ENCODE assay signal across 10 cellular contexts in genomic region chr14:58488550-58488949, GRCh38.
A peak's percentile ranks its signal among the peaks of the same experiment; 100 is the strongest.
DNase-seq lines count a peak whose midpoint lies in the region; ATAC-seq and TF ChIP-seq lines count a peak whose summit lies in the region.
"Had no signal": no experiment of that assay in that cellular context is flagged by ENCODE, and none has a peak within 500 bp of the region (broad histone marks: within the 10 kb centered on the region; RNA-seq: fewer than 3 reads in every experiment).

No MANE protein-coding gene starts in this region.

- DNase-seq in activated naive CD4-positive, alpha-beta T cell treated with anti-CD3 and anti-CD28 coated beads, Interleukin-2, amount 50 U/mL, for 72 hours (ENCODE audit: low spot score in 2 of 2): no peak
- DNase-seq in activated naive CD4-positive, alpha-beta T cell treated with anti-CD3 and anti-CD28 coated beads, Interleukin-2, amount 50 U/mL, for 16 hours: no peak
- DNase-seq in astrocyte of the spinal cord (ENCODE audit: low read depth, low spot score) (peak; percentile 48), skeletal muscle cell (ENCODE audit: low read depth) (peak; percentile 21), psoas muscle (no peak), natural killer cell (no peak), putamen (ENCODE audit: low spot score) (no peak)
- DNase-seq: spleen had no signal

- 0 out of 2 replicates have a peak overlapping the region, but pooled peaks have one; percentile 6 for H3K9ac ChIP-seq in KMS-11

- no peaks in the 10 kb centered on the region for H3K4me1 Mint-ChIP-seq in natural killer cell

- H3K36me3 ChIP-seq in KMS-11 (ENCODE audit: insufficient read depth) (no peaks in the 10 kb centered on the region), psoas muscle (ENCODE audit: insufficient read depth in 1 of 2, low read depth in 1 of 2) (peaks cover 0 to 87% of the 10 kb centered on the region in 2 donors)

- no peak overlapping the region for H3K4me3 Mint-ChIP-seq in natural killer cell
- H3K4me3 Mint-ChIP-seq: IgD-negative memory B cell had no signal

- WGBS in psoas muscle, 3 donors: 79 to 91% (median 79%) methylated on average over 1 of the region's 1 CpG

- no peaks in the 10 kb centered on the region for H4K20me1 ChIP-seq in KMS-11 (ENCODE audit: insufficient read depth)

- H3K27me3 ChIP-seq in KMS-11 (ENCODE audit: insufficient read depth, low read depth) (no peaks in the 10 kb centered on the region), psoas muscle (ENCODE audit: insufficient read depth in 3 of 3, low read length in 2 of 3) (no peaks in the 10 kb centered on the region)
- H3K27me3 ChIP-seq: spleen had no signal

- TF ChIP-seq CTCF in KMS-11 (conservative IDR thresholded peaks at IDR 0.05; ENCODE audit: low read depth, low read length): no peak
- TF ChIP-seq CTCF in astrocyte of the spinal cord (IDR thresholded peaks at IDR 0.05; ENCODE audit: low read depth, low read length): no peak
- no peak for TF ChIP-seq CTCF in psoas muscle (IDR thresholded peaks at IDR 0.05)
- no peak for TF ChIP-seq CTCF in natural killer cell (IDR thresholded peaks at IDR 0.05)

- peaks cover 0 to 6% of the 10 kb centered on the region in 2 donors for H3K9me3 Mint-ChIP-seq in activated naive CD4-positive, alpha-beta T cell treated with anti-CD3 and anti-CD28 coated beads, Interleukin-2, amount 50 U/mL, for 72 hours
- peaks cover 0 to 2% of the 10 kb centered on the region in 2 donors for H3K9me3 Mint-ChIP-seq in natural killer cell

- H3K36me3 Mint-ChIP-seq in activated naive CD4-positive, alpha-beta T cell treated with anti-CD3 and anti-CD28 coated beads, Interleukin-2, amount 50 U/mL, for 72 hours: peaks cover 6 to 7% of the 10 kb centered on the region in 2 donors
- H3K36me3 Mint-ChIP-seq in natural killer cell: peaks cover 11% of the 10 kb centered on the region

- H3K27me3 Mint-ChIP-seq in natural killer cell (ENCODE audit: low read depth in 2 of 2): no peaks in the 10 kb centered on the region
- H3K27me3 Mint-ChIP-seq: IgD-negative memory B cell had no signal

- H3K27ac ChIP-seq in KMS-11: peak overlapping the region; percentile 65; the same call in 1 of the 2 replicates
- no peak overlapping the region for H3K27ac ChIP-seq in psoas muscle
- H3K27ac ChIP-seq: spleen had no signal

- peak overlapping the region; percentile 14; the same call in 1 of the 2 replicates for H2AFZ ChIP-seq in KMS-11 (ENCODE audit: low read depth)

- H3K4me1 ChIP-seq in KMS-11 (ENCODE audit: low read depth, poor library complexity, severe bottlenecking) (peaks cover 30% of the 10 kb centered on the region), psoas muscle (no peaks in the 10 kb centered on the region)
- H3K4me1 ChIP-seq: spleen had no signal

- H3K27ac Mint-ChIP-seq in activated naive CD4-positive, alpha-beta T cell treated with anti-CD3 and anti-CD28 coated beads, Interleukin-2, amount 50 U/mL, for 72 hours: no peak overlapping the region
- no peak overlapping the region for H3K27ac Mint-ChIP-seq in natural killer cell
- H3K27ac Mint-ChIP-seq: IgD-negative memory B cell had no signal

- no peaks in the 10 kb centered on the region for H3K9me3 ChIP-seq in psoas muscle
- H3K9me3 ChIP-seq: spleen had no signal

- H3K4me3 ChIP-seq in KMS-11 (IDR thresholded peaks at IDR 0.05; ENCODE audit: insufficient read depth, low read depth, low read length): no peak overlapping the region
- H3K4me3 ChIP-seq in astrocyte of the spinal cord (ENCODE audit: low read depth, low read length): no peak overlapping the region
- no peak overlapping the region for H3K4me3 ChIP-seq in skeletal muscle cell (ENCODE audit: low read depth, low read length)
- H3K4me3 ChIP-seq in psoas muscle: no peak overlapping the region
- H3K4me3 ChIP-seq: spleen had no signal

- intact Hi-C loops in psoas muscle (cut with DNase I) (no loop called here), natural killer cell (cut with micrococcal nuclease) (no loop called here)

- H3K4me2 ChIP-seq in KMS-11: peak overlapping the region; percentile 88

- H3K79me2 ChIP-seq in KMS-11 (ENCODE audit: insufficient read depth, low read depth): no peaks in the 10 kb centered on the region

- peak; percentile 37 to 47 for ATAC-seq in activated naive CD4-positive, alpha-beta T cell treated with anti-CD3 and anti-CD28 coated beads, Interleukin-2, amount 50 U/mL, for 72 hours
- ATAC-seq in psoas muscle (no peak), natural killer cell (no peak)

- in situ Hi-C loops in astrocyte of the spinal cord (cut with HindIII; ENCODE audit: low sequenced_read_pairs): no loop called here

Comparison
In these comparisons a context has a peak if more than half of its experiments do, and no peak if none do; other contexts are left out.
1. ATAC-seq: peak in activated naive CD4-positive, alpha-beta T cell treated with anti-CD3 and anti-CD28 coated beads, Interleukin-2, amount 50 U/mL, for 72 hours (2 of 2); none in psoas muscle (0 of 4) and natural killer cell (0 of 3).
2. DNase-seq: peak in astrocyte of the spinal cord (single experiment) and skeletal muscle cell (single experiment); none in activated naive CD4-positive, alpha-beta T cell treated with anti-CD3 and anti-CD28 coated beads, Interleukin-2, amount 50 U/mL, for 72 hours (0 of 2), activated naive CD4-positive, alpha-beta T cell treated with anti-CD3 and anti-CD28 coated beads, Interleukin-2, amount 50 U/mL, for 16 hours (single experiment), psoas muscle (0 of 2), natural killer cell (single experiment) and putamen (single experiment).